Comparison of ENCODE assay signal across 20 cellular contexts in the genomic region with DNA sequence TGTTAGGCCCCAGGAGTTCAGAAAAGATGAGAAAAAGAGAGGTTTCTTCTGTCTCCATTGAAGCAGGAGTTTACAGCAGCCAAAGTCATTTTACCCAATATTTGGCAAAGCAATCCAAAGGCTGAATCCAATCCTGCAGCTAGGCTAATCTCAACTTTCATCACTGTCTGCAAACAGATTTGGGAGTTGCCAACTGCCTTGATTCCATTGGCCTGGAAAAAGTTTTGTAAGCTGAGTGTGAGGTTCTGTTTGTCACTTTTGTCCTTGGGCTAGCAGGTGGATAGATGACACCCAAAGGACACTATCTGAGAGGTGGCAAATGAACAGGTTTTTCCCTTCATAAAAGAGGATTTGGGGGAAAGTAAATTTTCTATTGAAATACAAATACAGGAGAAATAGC.
"Had no signal": no experiment of that assay in that cellular context is flagged by ENCODE, and none has a peak within 500 bp of the region (broad histone marks: within the 10 kb centered on the region; RNA-seq: fewer than 3 reads in every experiment).

No MANE protein-coding gene starts in this region.

- H3K4me1 ChIP-seq: colonic mucosa, esophagus muscularis mucosa, lower lobe of right lung, spleen, transverse colon had no signal

- H3K27ac ChIP-seq: colonic mucosa, esophagus muscularis mucosa, left ventricle myocardium inferior, lower lobe of right lung, psoas muscle, skin epidermis, spleen, suprapubic skin, transverse colon, vagina had no signal

- H3K27me3 ChIP-seq: colonic mucosa, esophagus muscularis mucosa, spleen, suprapubic skin, transverse colon, vagina had no signal

- ATAC-seq: left cardiac atrium; lower lobe of right lung; naive thymus-derived CD8-positive, alpha-beta T cell; psoas muscle; stimulated activated naive CD8-positive, alpha-beta T cell treated with anti-CD3 and anti-CD28 coated beads, Interleukin-15, amount 100 ng/mL, for 72 hours had no signal

- H3K9me3 ChIP-seq: colonic mucosa, esophagus muscularis mucosa, left ventricle myocardium inferior, lower lobe of right lung, psoas muscle, spleen, suprapubic skin, transverse colon, vagina had no signal

- DNase-seq: colonic mucosa; effector CD8-positive, alpha-beta T cell; left cardiac atrium; left ventricle myocardium inferior; lower lobe of right lung; naive thymus-derived CD8-positive, alpha-beta T cell; nephron progenitor cell; nucleus accumbens; posterior cingulate gyrus; psoas muscle; right cardiac atrium; spleen; stimulated activated CD4-positive, alpha-beta T cell treated with anti-CD3 and anti-CD28 coated beads, Interleukin-4, amount 100 ng/mL, for 4 hours; stimulated activated naive CD4-positive, alpha-beta T cell; stimulated activated naive CD8-positive, alpha-beta T cell treated with anti-CD3 and anti-CD28 coated beads, Interleukin-15, amount 100 ng/mL, for 72 hours; transverse colon had no signal

- H3K36me3 ChIP-seq: colonic mucosa, esophagus muscularis mucosa, left ventricle myocardium inferior, lower lobe of right lung, spleen, suprapubic skin, transverse colon, vagina had no signal

- H3K4me3 ChIP-seq: colonic mucosa, esophagus muscularis mucosa, left ventricle myocardium inferior, lower lobe of right lung, psoas muscle, skin epidermis, spleen, suprapubic skin, transverse colon, vagina had no signal
